15 cellular contexts compared by ENCODE assay signal in the genomic region with DNA sequence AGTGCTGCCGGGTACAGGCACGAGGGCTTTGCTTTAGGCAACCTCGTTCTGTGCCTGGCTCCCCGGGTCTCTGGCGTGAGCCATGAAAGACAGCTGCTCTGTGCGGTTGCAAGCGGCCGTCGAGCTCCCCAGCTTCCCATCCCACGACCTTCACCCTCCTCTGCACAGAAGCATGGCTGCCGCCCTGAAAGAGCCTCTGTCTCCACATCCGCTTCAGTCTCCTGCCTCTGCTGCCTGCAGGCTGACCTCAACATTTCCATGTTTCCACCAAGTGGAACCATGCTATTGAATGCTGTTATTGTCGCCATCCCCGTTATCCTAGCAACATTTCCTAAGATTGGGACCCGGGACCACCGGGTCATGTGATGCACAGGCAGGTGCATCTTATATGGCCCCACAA. TPM values are rescaled to one million over a fixed set of nuclear protein-coding genes. Genes with fewer than 3 reads are reported as not detected.
DNase-seq lines count a peak whose midpoint lies in the region; ATAC-seq and TF ChIP-seq lines count a peak whose summit lies in the region.
"Had no signal": no experiment of that assay in that cellular context is flagged by ENCODE, and none has a peak within 500 bp of the region (broad histone marks: within the 10 kb centered on the region; RNA-seq: fewer than 3 reads in every experiment).

No MANE protein-coding gene starts in this region.

- H3K4me1 Mint-ChIP-seq in CD4-positive, alpha-beta T cell (ENCODE audit: low read depth) = peaks cover 2% of the 10 kb centered on the region

- no peak overlapping the region for H3K4me3 ChIP-seq in lower lobe of right lung
- H3K4me3 ChIP-seq: SK-N-MC had no signal

- intact Hi-C loops in lower lobe of right lung (cut with DNase I) = no loop called here
- intact Hi-C loops in CD4-positive, alpha-beta T cell (cut with DNase I, micrococcal nuclease) = no loop called here

- H3K27me3 ChIP-seq in lower lobe of right lung (ENCODE audit: low read depth) = no peaks in the 10 kb centered on the region
- H3K27me3 ChIP-seq in CD4-positive, alpha-beta T cell (ENCODE audit: control insufficient read depth, insufficient read depth, low read length) = no peaks in the 10 kb centered on the region

- peaks cover 36% of the 10 kb centered on the region for H3K36me3 ChIP-seq in lower lobe of right lung

- peaks cover 20% of the 10 kb centered on the region for H3K36me3 Mint-ChIP-seq in CD4-positive, alpha-beta T cell (ENCODE audit: low read depth)

- TF ChIP-seq CTCF in lower lobe of right lung (IDR thresholded peaks at IDR 0.05) = no peak
- no peak for TF ChIP-seq CTCF in CD4-positive, alpha-beta T cell (IDR thresholded peaks at IDR 0.05)

- H3K27ac ChIP-seq in lower lobe of right lung = no peak overlapping the region
- H3K27ac ChIP-seq in CD4-positive, alpha-beta T cell (ENCODE audit: low read depth, low read length) = no peak overlapping the region
- H3K27ac ChIP-seq: SK-N-MC had no signal

- POLR2A ChIA-PET in CD4-positive, alpha-beta T cell (lab: Charles Lee) = no interaction called here

- ATAC-seq in GM19351 (IDR thresholded peaks at IDR 0.05; ENCODE audit: unreplicated experiment) = peak; percentile 52
- peak; percentile 53 for ATAC-seq in HG03175 (IDR thresholded peaks at IDR 0.05; ENCODE audit: unreplicated experiment)
- no peak for ATAC-seq in HG03442 (IDR thresholded peaks at IDR 0.05; ENCODE audit: unreplicated experiment)
- no peak for ATAC-seq in lower lobe of right lung
- ATAC-seq in CD4-positive, alpha-beta T cell (ENCODE audit: poor library complexity) = no peak
- ATAC-seq: naive thymus-derived CD4-positive, alpha-beta T cell had no signal

- peaks cover 12% of the 10 kb centered on the region for H3K4me1 ChIP-seq in lower lobe of right lung

- no peaks in the 10 kb centered on the region for H3K9me3 ChIP-seq in lower lobe of right lung
- H3K9me3 ChIP-seq in CD4-positive, alpha-beta T cell (ENCODE audit: control insufficient read depth, low read length) = no peaks in the 10 kb centered on the region

- CTCF ChIA-PET in CD4-positive, alpha-beta T cell (lab: Charles Lee) = no interaction called here

- no peak overlapping the region for H3K4me3 Mint-ChIP-seq in CD4-positive, alpha-beta T cell
- H3K4me3 Mint-ChIP-seq: activated CD4-positive, alpha-beta T cell treated with anti-CD3 and anti-CD28 coated beads, Interleukin-2, amount 10 ng/mL, durations not matched to agents 24 days and 14 days; central memory CD8-positive, alpha-beta T cell; immature natural killer cell had no signal

- H3K9me3 Mint-ChIP-seq in CD4-positive, alpha-beta T cell = no peaks in the 10 kb centered on the region
- H3K9me3 Mint-ChIP-seq: activated CD4-positive, alpha-beta T cell treated with anti-CD3 and anti-CD28 coated beads, Interleukin-2, amount 10 ng/mL, durations not matched to agents 24 days and 14 days; central memory CD8-positive, alpha-beta T cell; immature natural killer cell; naive thymus-derived CD4-positive, alpha-beta T cell had no signal

- DNase-seq in foreskin melanocyte (peak; percentile 76), superior temporal gyrus (ENCODE audit: extremely low spot score) (peak; percentile 64), lower lobe of right lung (no peak)
- no peak for DNase-seq in CD4-positive, alpha-beta T cell
- DNase-seq: activated CD4-positive, alpha-beta T cell treated with anti-CD3 and anti-CD28 coated beads, Interleukin-2, amount 10 ng/mL, durations not matched to agents 24 days and 14 days; activated effector memory CD4-positive, alpha-beta T cell treated with Interleukin-2 at 50 U/mL for 16 hours; DMS79; immature natural killer cell; naive thymus-derived CD4-positive, alpha-beta T cell; NCI-H1436 had no signal

- no peak overlapping the region for H3K27ac Mint-ChIP-seq in CD4-positive, alpha-beta T cell
- H3K27ac Mint-ChIP-seq: activated CD4-positive, alpha-beta T cell treated with anti-CD3 and anti-CD28 coated beads, Interleukin-2, amount 10 ng/mL, durations not matched to agents 24 days and 14 days had no signal

- H3K27me3 Mint-ChIP-seq in CD4-positive, alpha-beta T cell = no peaks in the 10 kb centered on the region
- H3K27me3 Mint-ChIP-seq: activated CD4-positive, alpha-beta T cell treated with anti-CD3 and anti-CD28 coated beads, Interleukin-2, amount 10 ng/mL, durations not matched to agents 24 days and 14 days; central memory CD8-positive, alpha-beta T cell; naive thymus-derived CD4-positive, alpha-beta T cell had no signal

RNA-seq across cellular contexts. Expression of a gene that starts 57.1 kb away (rescaled TPM):
- total RNA-seq in lower lobe of right lung = 36.8 TPM
- 10 to 100 TPM; 60.4 to 62.6 TPM for total RNA-seq in CD4-positive, alpha-beta T cell

Comparison
In these comparisons a context has a peak if more than half of its experiments do, and no peak if none do; other contexts are left out.
1. ATAC-seq: peak in GM19351 (single experiment) and HG03175 (single experiment); none in HG03442 (single experiment), lower lobe of right lung (0 of 2) and CD4-positive, alpha-beta T cell (single experiment).
2. DNase-seq: peak in foreskin melanocyte (single experiment) and superior temporal gyrus (single experiment); none in lower lobe of right lung (single experiment) and CD4-positive, alpha-beta T cell (0 of 10).